8 cellular contexts compared by ENCODE assay signal in genomic region chrX:11665144-11666040, GRCh38. TPM values are rescaled to one million over a fixed set of nuclear protein-coding genes. Genes with fewer than 3 reads are reported as not detected.
DNase-seq lines count a peak whose midpoint lies in the region; ATAC-seq and TF ChIP-seq lines count a peak whose summit lies in the region.

TSS of gene ARHGAP6 (minus strand) at chrX:11665920. CDS start at chrX:11664828, 1,092 bp downstream.

- POLR2A ChIA-PET in GM10248 (lab: Yijun Ruan, JAX), result no interaction called here

- H3K9ac ChIP-seq in NT2/D1 (ENCODE audit: insufficient read length, low read depth), result peak within 1 kb of the TSS; percentile 85
- H3K9ac ChIP-seq in neuronal stem cell (ENCODE audit: low read depth, low read length, poor library complexity), result peak within 1 kb of the TSS; percentile 60

- H3K36me3 ChIP-seq in NT2/D1 (ENCODE audit: insufficient read depth, insufficient read length, low read length) (no peaks in the 10 kb centered on the region), neuronal stem cell (replicated peaks in 1 of 2; ENCODE audit: control insufficient read depth in 2 of 2, insufficient read depth in 2 of 2, low read length in 2 of 2) (no peaks in the 10 kb centered on the region)

- no peak within 1 kb of the TSS for H2AK5ac ChIP-seq in neuronal stem cell (ENCODE audit: low read depth, low read length)

- H3K4me1 ChIP-seq in NT2/D1 (ENCODE audit: insufficient read depth, insufficient read length), result no peaks in the 10 kb centered on the region
- no peaks in the 10 kb centered on the region for H3K4me1 ChIP-seq in neuronal stem cell (ENCODE audit: control insufficient read depth in 2 of 2, insufficient read depth in 1 of 2, low read depth in 1 of 2, low read length in 2 of 2)

- H3K27me3 ChIP-seq in NT2/D1 (ENCODE audit: insufficient read depth, insufficient read length), result peaks cover 50% of the 10 kb centered on the region
- H3K27me3 ChIP-seq in neuronal stem cell (ENCODE audit: control insufficient read depth in 3 of 3, insufficient read depth in 3 of 3, low read depth in 1 of 3, low read length in 3 of 3), result peaks cover 0 to 20% (median 13%) of the 10 kb centered on the region in 3 experiments

- H3K79me1 ChIP-seq in neuronal stem cell (ENCODE audit: low read depth, low read length), result no peaks in the 10 kb centered on the region

- no peak within 1 kb of the TSS for H3K14ac ChIP-seq in neuronal stem cell (ENCODE audit: low read length)

- no peak for TF ChIP-seq CTCF in GM10248 (IDR thresholded peaks at IDR 0.05; ENCODE audit: control extremely low read depth, extremely low read depth, low read depth, missing control alignments)

- no peak within 1 kb of the TSS for H4K8ac ChIP-seq in neuronal stem cell (ENCODE audit: low read depth, low read length)

- DNase-seq in GM10248 (ENCODE audit: extremely low spot score) (peak; percentile 31), NT2/D1 (ENCODE audit: low read depth, low spot score) (peak; percentile 43), fibroblast of peridontal ligament (ENCODE audit: extremely low read depth) (peak; percentile 13), neuronal stem cell (ENCODE audit: low spot score) (peak; percentile 36), NCI-H1930 (lab: John Stamatoyannopoulos, UW) (no peak)

- no CpG with 5 or more reads among the region's 71 CpGs for WGBS in neuronal stem cell (ENCODE audit: extremely low coverage in 2 of 2, insufficient read length in 2 of 2, insufficient replicate concordance in 1 of 2), 2 donors

- H2BK120ac ChIP-seq in neuronal stem cell (ENCODE audit: low read depth, low read length), result no peak within 1 kb of the TSS

- H2BK15ac ChIP-seq in neuronal stem cell (ENCODE audit: low read length), result no peak within 1 kb of the TSS

- no peaks in the 10 kb centered on the region for H3K9me3 ChIP-seq in NT2/D1 (ENCODE audit: insufficient read depth, low read length)
- H3K9me3 ChIP-seq in neuronal stem cell (replicated peaks in 1 of 2; ENCODE audit: control insufficient read depth in 2 of 2, insufficient read depth in 1 of 2, low read depth in 1 of 2, low read length in 2 of 2), result no peaks in the 10 kb centered on the region

- peak within 1 kb of the TSS; percentile 72 for H3K4me3 ChIP-seq in NT2/D1 (ENCODE audit: insufficient read length, low read depth)
- H3K4me3 ChIP-seq in neuronal stem cell (ENCODE audit: low read length in 2 of 2), result peak within 1 kb of the TSS; percentile 52 to 84

- H3K23ac ChIP-seq in neuronal stem cell (ENCODE audit: low read depth, low read length, poor library complexity), result no peak within 1 kb of the TSS

- peak within 1 kb of the TSS; percentile 81 for H3K4me2 ChIP-seq in neuronal stem cell (ENCODE audit: insufficient read depth, low read length, poor library complexity, severe bottlenecking)

- no peak within 1 kb of the TSS for H4K91ac ChIP-seq in neuronal stem cell (ENCODE audit: low read depth, low read length, poor library complexity)

- CTCF ChIA-PET in GM10248 (lab: Yijun Ruan, JAX), result interaction anchor here (0.9 to 1.9 kb wide), 6 partner anchors 12 to 124 kb away, joined by 3 to 9 read pairs (median 4); no protein-coding TSS in a partner anchor

- no peak within 1 kb of the TSS for H3K27ac ChIP-seq in neuronal stem cell (replicated peaks; ENCODE audit: low read length)

- peak within 1 kb of the TSS; percentile 94 for H2AFZ ChIP-seq in neuronal stem cell (ENCODE audit: low read length)

- no peak within 1 kb of the TSS for H3K4ac ChIP-seq in neuronal stem cell (ENCODE audit: low read length)

- H2BK5ac ChIP-seq in neuronal stem cell (ENCODE audit: low read length), result peak within 1 kb of the TSS; percentile 66

- H3K18ac ChIP-seq in neuronal stem cell (ENCODE audit: low read length), result peak within 1 kb of the TSS; percentile 80

- ATAC-seq in GM18867 (IDR thresholded peaks at IDR 0.05; ENCODE audit: unreplicated experiment) (no peak), HG03565 (IDR thresholded peaks at IDR 0.05; ENCODE audit: unreplicated experiment) (no peak), GM21390 (IDR thresholded peaks at IDR 0.05; ENCODE audit: unreplicated experiment) (no peak)

- no peak within 1 kb of the TSS for H2BK12ac ChIP-seq in neuronal stem cell (ENCODE audit: low read length)

RNA-seq across cellular contexts. Expression of gene ARHGAP6, which starts in this region (rescaled TPM):
- 1.7 TPM for polyA plus RNA-seq in neuronal stem cell (2013, experiment 1 of 2)
- polyA plus RNA-seq in neuronal stem cell (2013, experiment 2 of 2), result 1.9 TPM

Comparison
In these comparisons a context has a peak if more than half of its experiments do, and no peak if none do; other contexts are left out.
1. DNase-seq: peak in GM10248 (single experiment), NT2/D1 (single experiment), fibroblast of peridontal ligament (single experiment) and neuronal stem cell (single experiment); none in NCI-H1930 (0 of 2).